In the genomic region with DNA sequence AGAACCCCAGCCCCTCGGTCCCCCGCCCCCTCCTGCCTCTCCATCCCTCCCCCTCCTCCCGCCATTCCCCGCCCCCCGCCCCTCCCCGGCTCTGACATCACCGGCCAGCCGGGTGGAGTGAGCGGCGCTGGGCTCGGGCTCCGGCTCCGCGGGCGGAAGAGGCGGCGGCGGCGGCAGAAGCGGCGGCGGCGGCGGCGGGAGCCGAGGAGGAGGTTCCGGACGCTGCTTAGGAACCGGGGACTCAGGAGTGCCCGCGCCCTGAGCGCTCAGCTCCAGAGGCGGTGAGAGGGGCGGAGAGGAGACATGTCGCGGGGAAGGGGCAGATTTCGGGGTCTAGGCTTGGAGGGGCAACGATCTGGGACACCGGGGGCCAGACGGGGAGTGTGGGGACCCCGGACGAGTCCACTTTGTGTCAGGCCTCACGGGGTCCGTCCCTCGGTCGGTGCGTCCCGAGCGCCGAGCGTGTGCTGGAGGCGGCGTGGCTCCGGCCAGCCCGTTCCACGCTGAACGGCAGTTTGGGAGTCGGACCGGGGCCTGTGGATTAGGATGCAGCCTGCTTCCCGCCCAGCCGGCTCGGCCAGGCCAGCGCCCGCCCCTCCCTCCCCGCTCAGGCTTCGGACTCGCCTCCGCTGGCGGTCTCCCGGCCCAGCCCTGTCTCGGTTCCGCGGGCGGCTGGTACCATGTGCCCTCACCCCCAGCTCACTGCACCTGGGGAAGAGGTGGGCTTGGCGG, we compare ENCODE assay signal across 2 cellular contexts.
TF ChIP-seq lines count a peak whose summit lies in the region.

A gene with protein sequence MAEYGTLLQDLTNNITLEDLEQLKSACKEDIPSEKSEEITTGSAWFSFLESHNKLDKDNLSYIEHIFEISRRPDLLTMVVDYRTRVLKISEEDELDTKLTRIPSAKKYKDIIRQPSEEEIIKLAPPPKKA (plus strand): TSS at position 143 of the 732 bp plus-strand sequence. CDS start 6,161 bp downstream, outside the sequence.

TF ChIP-seq in HEK293, 187 proteins besides CTCF, POLR2A, EP300 and RAD21 (continued from another document and continues in another):
- TF ChIP-seq, protein P1, sequence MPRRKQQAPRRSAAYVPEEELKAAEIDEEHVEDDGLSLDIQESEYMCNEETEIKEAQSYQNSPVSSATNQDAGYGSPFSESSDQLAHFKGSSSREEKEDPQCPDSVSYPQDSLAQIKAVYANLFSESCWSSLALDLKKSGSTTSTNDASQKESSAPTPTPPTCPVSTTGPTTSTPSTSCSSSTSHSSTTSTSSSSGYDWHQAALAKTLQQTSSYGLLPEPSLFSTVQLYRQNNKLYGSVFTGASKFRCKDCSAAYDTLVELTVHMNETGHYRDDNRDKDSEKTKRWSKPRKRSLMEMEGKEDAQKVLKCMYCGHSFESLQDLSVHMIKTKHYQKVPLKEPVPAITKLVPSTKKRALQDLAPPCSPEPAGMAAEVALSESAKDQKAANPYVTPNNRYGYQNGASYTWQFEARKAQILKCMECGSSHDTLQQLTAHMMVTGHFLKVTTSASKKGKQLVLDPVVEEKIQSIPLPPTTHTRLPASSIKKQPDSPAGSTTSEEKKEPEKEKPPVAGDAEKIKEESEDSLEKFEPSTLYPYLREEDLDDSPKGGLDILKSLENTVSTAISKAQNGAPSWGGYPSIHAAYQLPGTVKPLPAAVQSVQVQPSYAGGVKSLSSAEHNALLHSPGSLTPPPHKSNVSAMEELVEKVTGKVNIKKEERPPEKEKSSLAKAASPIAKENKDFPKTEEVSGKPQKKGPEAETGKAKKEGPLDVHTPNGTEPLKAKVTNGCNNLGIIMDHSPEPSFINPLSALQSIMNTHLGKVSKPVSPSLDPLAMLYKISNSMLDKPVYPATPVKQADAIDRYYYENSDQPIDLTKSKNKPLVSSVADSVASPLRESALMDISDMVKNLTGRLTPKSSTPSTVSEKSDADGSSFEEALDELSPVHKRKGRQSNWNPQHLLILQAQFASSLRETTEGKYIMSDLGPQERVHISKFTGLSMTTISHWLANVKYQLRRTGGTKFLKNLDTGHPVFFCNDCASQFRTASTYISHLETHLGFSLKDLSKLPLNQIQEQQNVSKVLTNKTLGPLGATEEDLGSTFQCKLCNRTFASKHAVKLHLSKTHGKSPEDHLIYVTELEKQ (tag by site-specific recombination; IDR thresholded peaks at IDR 0.05; ENCODE audit: borderline replicate concordance), result peak; percentile 30; the same call in 1 of the 2 replicates
- TF ChIP-seq ZNF404 (tag by site-specific recombination; IDR thresholded peaks at IDR 0.05), result no peak
- no peak for TF ChIP-seq PRDM1 (tag by site-specific recombination; IDR thresholded peaks at IDR 0.05)
- TF ChIP-seq YY1 (tag by site-specific recombination; IDR thresholded peaks at IDR 0.05), result no peak; the same call in 1 of the 2 replicates
- TF ChIP-seq ZNF248 (tag by site-specific recombination; IDR thresholded peaks at IDR 0.05), result no peak
- no peak; the same call in 1 of the 2 replicates for TF ChIP-seq GLIS2 (tag by site-specific recombination; IDR thresholded peaks at IDR 0.05)
- TF ChIP-seq ZNF610 (tag by site-specific recombination; IDR thresholded peaks at IDR 0.05; ENCODE audit: borderline replicate concordance), result no peak
- TF ChIP-seq, protein P2, sequence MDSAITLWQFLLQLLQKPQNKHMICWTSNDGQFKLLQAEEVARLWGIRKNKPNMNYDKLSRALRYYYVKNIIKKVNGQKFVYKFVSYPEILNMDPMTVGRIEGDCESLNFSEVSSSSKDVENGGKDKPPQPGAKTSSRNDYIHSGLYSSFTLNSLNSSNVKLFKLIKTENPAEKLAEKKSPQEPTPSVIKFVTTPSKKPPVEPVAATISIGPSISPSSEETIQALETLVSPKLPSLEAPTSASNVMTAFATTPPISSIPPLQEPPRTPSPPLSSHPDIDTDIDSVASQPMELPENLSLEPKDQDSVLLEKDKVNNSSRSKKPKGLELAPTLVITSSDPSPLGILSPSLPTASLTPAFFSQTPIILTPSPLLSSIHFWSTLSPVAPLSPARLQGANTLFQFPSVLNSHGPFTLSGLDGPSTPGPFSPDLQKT (IDR thresholded peaks at IDR 0.05; ENCODE audit: borderline replicate concordance, low read depth, low read length), result no peak
- no peak for TF ChIP-seq ZNF175 (tag by site-specific recombination; IDR thresholded peaks at IDR 0.05)
- no peak for TF ChIP-seq ZNF544 (tag by site-specific recombination; IDR thresholded peaks at IDR 0.05)
- TF ChIP-seq, protein P3, sequence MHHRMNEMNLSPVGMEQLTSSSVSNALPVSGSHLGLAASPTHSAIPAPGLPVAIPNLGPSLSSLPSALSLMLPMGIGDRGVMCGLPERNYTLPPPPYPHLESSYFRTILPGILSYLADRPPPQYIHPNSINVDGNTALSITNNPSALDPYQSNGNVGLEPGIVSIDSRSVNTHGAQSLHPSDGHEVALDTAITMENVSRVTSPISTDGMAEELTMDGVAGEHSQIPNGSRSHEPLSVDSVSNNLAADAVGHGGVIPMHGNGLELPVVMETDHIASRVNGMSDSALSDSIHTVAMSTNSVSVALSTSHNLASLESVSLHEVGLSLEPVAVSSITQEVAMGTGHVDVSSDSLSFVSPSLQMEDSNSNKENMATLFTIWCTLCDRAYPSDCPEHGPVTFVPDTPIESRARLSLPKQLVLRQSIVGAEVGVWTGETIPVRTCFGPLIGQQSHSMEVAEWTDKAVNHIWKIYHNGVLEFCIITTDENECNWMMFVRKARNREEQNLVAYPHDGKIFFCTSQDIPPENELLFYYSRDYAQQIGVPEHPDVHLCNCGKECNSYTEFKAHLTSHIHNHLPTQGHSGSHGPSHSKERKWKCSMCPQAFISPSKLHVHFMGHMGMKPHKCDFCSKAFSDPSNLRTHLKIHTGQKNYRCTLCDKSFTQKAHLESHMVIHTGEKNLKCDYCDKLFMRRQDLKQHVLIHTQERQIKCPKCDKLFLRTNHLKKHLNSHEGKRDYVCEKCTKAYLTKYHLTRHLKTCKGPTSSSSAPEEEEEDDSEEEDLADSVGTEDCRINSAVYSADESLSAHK (tag by site-specific recombination; IDR thresholded peaks at IDR 0.05), result peak; percentile 9; the same call in 1 of the 2 replicates
- TF ChIP-seq ZNF701 (tag by site-specific recombination; IDR thresholded peaks at IDR 0.05), result no peak
- peak; percentile 51 for TF ChIP-seq ZBTB8A (tag by site-specific recombination; IDR thresholded peaks at IDR 0.05)
- TF ChIP-seq ZNF114 (tag by site-specific recombination; IDR thresholded peaks at IDR 0.05), result no peak
- no peak for TF ChIP-seq ZNF16 (tag by site-specific recombination; IDR thresholded peaks at IDR 0.05; ENCODE audit: low read depth)
- TF ChIP-seq SP7 (tag by site-specific recombination; IDR thresholded peaks at IDR 0.05), result no peak
- TF ChIP-seq, protein P4, sequence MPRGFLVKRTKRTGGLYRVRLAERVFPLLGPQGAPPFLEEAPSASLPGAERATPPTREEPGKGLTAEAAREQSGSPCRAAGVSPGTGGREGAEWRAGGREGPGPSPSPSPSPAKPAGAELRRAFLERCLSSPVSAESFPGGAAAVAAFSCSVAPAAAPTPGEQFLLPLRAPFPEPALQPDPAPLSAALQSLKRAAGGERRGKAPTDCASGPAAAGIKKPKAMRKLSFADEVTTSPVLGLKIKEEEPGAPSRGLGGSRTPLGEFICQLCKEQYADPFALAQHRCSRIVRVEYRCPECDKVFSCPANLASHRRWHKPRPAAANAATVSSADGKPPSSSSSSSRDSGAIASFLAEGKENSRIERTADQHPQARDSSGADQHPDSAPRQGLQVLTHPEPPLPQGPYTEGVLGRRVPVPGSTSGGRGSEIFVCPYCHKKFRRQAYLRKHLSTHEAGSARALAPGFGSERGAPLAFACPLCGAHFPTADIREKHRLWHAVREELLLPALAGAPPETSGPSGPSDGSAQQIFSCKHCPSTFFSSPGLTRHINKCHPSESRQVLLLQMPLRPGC (tag by site-specific recombination; IDR thresholded peaks at IDR 0.05), result no peak

TF ChIP-seq in HepG2, 621 proteins besides CTCF, POLR2A, EP300 and RAD21 (continued from another document and continues in another):
- TF ChIP-seq HNF4G (IDR thresholded peaks at IDR 0.05; ENCODE audit: borderline replicate concordance, low read depth, low read length) (no peak), HNF4G (CRISPR knock-in tag; IDR thresholded peaks at IDR 0.05; ENCODE audit: borderline replicate concordance, low read depth) (no peak), ZNF263 (CRISPR knock-in tag; IDR thresholded peaks at IDR 0.05) (no peak), ZNF354B (CRISPR knock-in tag; IDR thresholded peaks at IDR 0.05) (no peak), ZNF460 (CRISPR knock-in tag; IDR thresholded peaks at IDR 0.05; ENCODE audit: borderline replicate concordance) (no peak), GABPB1 (CRISPR knock-in tag; IDR thresholded peaks at IDR 0.05) (peak; percentile 61; the same call in 1 of the 2 replicates), ZBTB38 (CRISPR knock-in tag; IDR thresholded peaks at IDR 0.05) (peak; percentile 26; the same call in 1 of the 2 replicates), NFKB2 (CRISPR knock-in tag; IDR thresholded peaks at IDR 0.05; ENCODE audit: borderline replicate concordance) (peak; percentile 55; the same call in 1 of the 2 replicates), KDM6A (CRISPR knock-in tag; IDR thresholded peaks at IDR 0.05; ENCODE audit: low read depth) (no peak), SP4 (CRISPR knock-in tag; IDR thresholded peaks at IDR 0.05) (0 out of 2 replicates have a peak, but pooled peaks have one; percentile 26), EEA1 (CRISPR knock-in tag; IDR thresholded peaks at IDR 0.05; ENCODE audit: borderline replicate concordance) (0 out of 2 replicates have a peak, but pooled peaks have one; percentile 63), ZNF549 (CRISPR knock-in tag; IDR thresholded peaks at IDR 0.05) (no peak), ZNF724P (CRISPR knock-in tag; IDR thresholded peaks at IDR 0.05; ENCODE audit: borderline replicate concordance) (peak; percentile 63; the same call in 1 of the 2 replicates), ZNF530 (CRISPR knock-in tag; IDR thresholded peaks at IDR 0.05; ENCODE audit: low read depth) (no peak), ZNF547 (CRISPR knock-in tag; IDR thresholded peaks at IDR 0.05) (no peak), PHF5A (CRISPR knock-in tag; IDR thresholded peaks at IDR 0.05; ENCODE audit: low read depth, unreplicated experiment) (no peak), FIP1L1 (IDR thresholded peaks at IDR 0.05; ENCODE audit: borderline replicate concordance, insufficient read depth, low read depth, low read length) (no peak), ZNF879 (CRISPR knock-in tag; IDR thresholded peaks at IDR 0.05) (no peak), MIXL1 (CRISPR knock-in tag; IDR thresholded peaks at IDR 0.05) (no peak)
- TF ChIP-seq, protein P5, sequence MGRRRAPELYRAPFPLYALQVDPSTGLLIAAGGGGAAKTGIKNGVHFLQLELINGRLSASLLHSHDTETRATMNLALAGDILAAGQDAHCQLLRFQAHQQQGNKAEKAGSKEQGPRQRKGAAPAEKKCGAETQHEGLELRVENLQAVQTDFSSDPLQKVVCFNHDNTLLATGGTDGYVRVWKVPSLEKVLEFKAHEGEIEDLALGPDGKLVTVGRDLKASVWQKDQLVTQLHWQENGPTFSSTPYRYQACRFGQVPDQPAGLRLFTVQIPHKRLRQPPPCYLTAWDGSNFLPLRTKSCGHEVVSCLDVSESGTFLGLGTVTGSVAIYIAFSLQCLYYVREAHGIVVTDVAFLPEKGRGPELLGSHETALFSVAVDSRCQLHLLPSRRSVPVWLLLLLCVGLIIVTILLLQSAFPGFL (CRISPR knock-in tag; IDR thresholded peaks at IDR 0.05), result no peak
- TF ChIP-seq, protein P6, sequence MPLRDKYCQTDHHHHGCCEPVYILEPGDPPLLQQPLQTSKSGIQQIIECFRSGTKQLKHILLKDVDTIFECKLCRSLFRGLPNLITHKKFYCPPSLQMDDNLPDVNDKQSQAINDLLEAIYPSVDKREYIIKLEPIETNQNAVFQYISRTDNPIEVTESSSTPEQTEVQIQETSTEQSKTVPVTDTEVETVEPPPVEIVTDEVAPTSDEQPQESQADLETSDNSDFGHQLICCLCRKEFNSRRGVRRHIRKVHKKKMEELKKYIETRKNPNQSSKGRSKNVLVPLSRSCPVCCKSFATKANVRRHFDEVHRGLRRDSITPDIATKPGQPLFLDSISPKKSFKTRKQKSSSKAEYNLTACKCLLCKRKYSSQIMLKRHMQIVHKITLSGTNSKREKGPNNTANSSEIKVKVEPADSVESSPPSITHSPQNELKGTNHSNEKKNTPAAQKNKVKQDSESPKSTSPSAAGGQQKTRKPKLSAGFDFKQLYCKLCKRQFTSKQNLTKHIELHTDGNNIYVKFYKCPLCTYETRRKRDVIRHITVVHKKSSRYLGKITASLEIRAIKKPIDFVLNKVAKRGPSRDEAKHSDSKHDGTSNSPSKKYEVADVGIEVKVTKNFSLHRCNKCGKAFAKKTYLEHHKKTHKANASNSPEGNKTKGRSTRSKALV (CRISPR knock-in tag; IDR thresholded peaks at IDR 0.05), result no peak
- TF ChIP-seq, protein P7, sequence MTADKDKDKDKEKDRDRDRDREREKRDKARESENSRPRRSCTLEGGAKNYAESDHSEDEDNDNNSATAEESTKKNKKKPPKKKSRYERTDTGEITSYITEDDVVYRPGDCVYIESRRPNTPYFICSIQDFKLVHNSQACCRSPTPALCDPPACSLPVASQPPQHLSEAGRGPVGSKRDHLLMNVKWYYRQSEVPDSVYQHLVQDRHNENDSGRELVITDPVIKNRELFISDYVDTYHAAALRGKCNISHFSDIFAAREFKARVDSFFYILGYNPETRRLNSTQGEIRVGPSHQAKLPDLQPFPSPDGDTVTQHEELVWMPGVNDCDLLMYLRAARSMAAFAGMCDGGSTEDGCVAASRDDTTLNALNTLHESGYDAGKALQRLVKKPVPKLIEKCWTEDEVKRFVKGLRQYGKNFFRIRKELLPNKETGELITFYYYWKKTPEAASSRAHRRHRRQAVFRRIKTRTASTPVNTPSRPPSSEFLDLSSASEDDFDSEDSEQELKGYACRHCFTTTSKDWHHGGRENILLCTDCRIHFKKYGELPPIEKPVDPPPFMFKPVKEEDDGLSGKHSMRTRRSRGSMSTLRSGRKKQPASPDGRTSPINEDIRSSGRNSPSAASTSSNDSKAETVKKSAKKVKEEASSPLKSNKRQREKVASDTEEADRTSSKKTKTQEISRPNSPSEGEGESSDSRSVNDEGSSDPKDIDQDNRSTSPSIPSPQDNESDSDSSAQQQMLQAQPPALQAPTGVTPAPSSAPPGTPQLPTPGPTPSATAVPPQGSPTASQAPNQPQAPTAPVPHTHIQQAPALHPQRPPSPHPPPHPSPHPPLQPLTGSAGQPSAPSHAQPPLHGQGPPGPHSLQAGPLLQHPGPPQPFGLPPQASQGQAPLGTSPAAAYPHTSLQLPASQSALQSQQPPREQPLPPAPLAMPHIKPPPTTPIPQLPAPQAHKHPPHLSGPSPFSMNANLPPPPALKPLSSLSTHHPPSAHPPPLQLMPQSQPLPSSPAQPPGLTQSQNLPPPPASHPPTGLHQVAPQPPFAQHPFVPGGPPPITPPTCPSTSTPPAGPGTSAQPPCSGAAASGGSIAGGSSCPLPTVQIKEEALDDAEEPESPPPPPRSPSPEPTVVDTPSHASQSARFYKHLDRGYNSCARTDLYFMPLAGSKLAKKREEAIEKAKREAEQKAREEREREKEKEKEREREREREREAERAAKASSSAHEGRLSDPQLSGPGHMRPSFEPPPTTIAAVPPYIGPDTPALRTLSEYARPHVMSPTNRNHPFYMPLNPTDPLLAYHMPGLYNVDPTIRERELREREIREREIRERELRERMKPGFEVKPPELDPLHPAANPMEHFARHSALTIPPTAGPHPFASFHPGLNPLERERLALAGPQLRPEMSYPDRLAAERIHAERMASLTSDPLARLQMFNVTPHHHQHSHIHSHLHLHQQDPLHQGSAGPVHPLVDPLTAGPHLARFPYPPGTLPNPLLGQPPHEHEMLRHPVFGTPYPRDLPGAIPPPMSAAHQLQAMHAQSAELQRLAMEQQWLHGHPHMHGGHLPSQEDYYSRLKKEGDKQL (CRISPR knock-in tag; IDR thresholded peaks at IDR 0.05; ENCODE audit: low read depth), result no peak
